8 cellular contexts compared by ENCODE assay signal in the genomic region with DNA sequence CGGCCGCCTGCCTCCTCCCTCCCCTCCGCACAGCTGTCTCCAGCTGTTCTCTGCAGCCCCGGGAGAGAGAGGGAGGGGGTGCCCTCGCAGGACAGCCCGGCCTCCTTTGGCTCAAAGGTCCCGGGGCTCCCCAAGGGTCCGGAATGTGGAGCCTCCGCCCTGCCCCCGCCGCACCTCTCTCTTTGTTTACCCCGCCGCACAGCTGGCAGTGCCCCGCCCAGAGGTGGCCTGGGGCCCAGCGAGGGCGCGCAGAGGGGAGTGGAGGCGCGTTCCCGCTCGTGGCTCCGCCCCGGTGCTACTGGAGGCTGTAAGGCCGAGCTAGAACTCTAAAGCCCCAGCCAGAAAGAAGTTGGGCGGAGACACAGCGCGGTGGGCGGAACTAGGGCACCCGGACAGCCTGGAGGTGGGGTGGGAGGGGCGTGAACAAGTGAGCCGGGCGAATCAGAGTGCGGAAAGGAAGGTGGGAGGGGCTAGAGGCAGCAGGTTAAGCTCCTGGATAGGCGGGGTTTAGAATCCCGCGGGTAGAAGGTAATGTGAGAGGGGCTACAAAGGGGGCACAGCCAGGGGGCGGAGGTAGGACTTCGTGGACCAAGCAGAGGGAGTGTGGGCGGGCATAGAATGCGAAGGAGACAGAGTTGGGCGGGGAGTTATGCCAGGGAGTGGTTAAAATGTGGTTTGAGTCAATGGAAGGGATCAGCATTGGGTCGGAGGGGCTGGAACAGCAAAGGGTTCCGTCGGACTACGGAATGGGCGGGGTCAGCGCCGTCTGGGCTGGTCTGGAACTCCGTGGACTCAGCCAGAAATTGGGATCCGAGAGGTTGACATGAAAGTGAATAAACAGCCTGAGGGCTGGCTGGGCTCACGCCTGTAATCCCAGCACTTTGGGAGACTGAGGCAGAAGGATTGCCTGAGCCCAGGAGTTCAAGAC. TPM values are rescaled to one million over a fixed set of nuclear protein-coding genes. Genes with fewer than 3 reads are reported as not detected.
A peak's percentile ranks its signal among the peaks of the same experiment; 100 is the strongest.
DNase-seq lines count a peak whose midpoint lies in the region; ATAC-seq and TF ChIP-seq lines count a peak whose summit lies in the region.

No MANE protein-coding gene starts in this region.

- TF ChIP-seq CTCF in GM10248 (IDR thresholded peaks at IDR 0.05; ENCODE audit: control extremely low read depth, extremely low read depth, low read depth, missing control alignments), result no peak
- TF ChIP-seq CTCF in adrenal gland (IDR thresholded peaks at IDR 0.05), result no peak
- TF ChIP-seq CTCF in heart right ventricle (IDR thresholded peaks at IDR 0.05), result peak in 1 of 9 donors; percentile 14
- no peak for TF ChIP-seq CTCF in type B pancreatic cell (conservative IDR thresholded peaks at IDR 0.05)

- DNase-seq in GM10248 (ENCODE audit: extremely low spot score) (peak; percentile 94), NCI-H1417 treated with DMSO at 0.1 percent for 48 hours (lab: John Stamatoyannopoulos, UW) (peak; percentile 60), T follicular helper cell (ENCODE audit: low read depth) (peak; percentile 95), adrenal gland (peak; percentile 95 to 99 (median 98)), heart right ventricle (peak; percentile 98), posterior vena cava (ENCODE audit: low spot score) (peak; percentile 99), type B pancreatic cell (ENCODE audit: extremely low spot score, unreplicated experiment) (peak; percentile 96)

- peak overlapping the region; percentile 93 for H3K4me3 Mint-ChIP-seq in type B pancreatic cell

- H3K9me3 Mint-ChIP-seq in type B pancreatic cell, result peaks cover 4% of the 10 kb centered on the region

- peaks cover 34% of the 10 kb centered on the region for H3K4me1 Mint-ChIP-seq in type B pancreatic cell (ENCODE audit: unreplicated experiment)

- H3K27ac ChIP-seq in adrenal gland (peak overlapping the region in 4 of 5 donors; percentile 2 to 86 (median 52)), heart right ventricle (peak overlapping the region; percentile 49 to 96 (median 90))

- peak in 1 of 2 donors; percentile 81 for TF ChIP-seq POLR2A in adrenal gland (IDR thresholded peaks at IDR 0.05)

- peaks cover 65% of the 10 kb centered on the region for H3K27me3 Mint-ChIP-seq in type B pancreatic cell

- WGBS in adrenal gland, 4 donors, result 2 to 5% (median 3%) methylated on average over 26 to 51 of the region's 51 CpGs
- WGBS in heart right ventricle, 2 donors, result 4% methylated on average over 51 of the region's 51 CpGs

- intact Hi-C loops in adrenal gland (cut with DNase I), result loop anchor here in 1 of 2 donors (5.0 kb wide), 1 partner anchor 62 kb away; no protein-coding TSS in a partner anchor
- intact Hi-C loops in heart right ventricle (cut with DNase I), result loop anchor here in 5 of 10 donors (2.0 to 5.0 kb wide), 6 partner anchors 27 to 317 kb away; a partner anchor contains a TSS
- intact Hi-C loops in posterior vena cava (cut with DNase I), result no loop called here

- H3K36me3 Mint-ChIP-seq in type B pancreatic cell, result no peaks in the 10 kb centered on the region

- ATAC-seq in HG02642 (IDR thresholded peaks at IDR 0.05; ENCODE audit: poor library complexity, unreplicated experiment) (peak; percentile 68), heart right ventricle (peak; percentile 72 to 85 (median 81))

- H3K36me3 ChIP-seq in adrenal gland (replicated peaks in 1 of 2) (no peaks in the 10 kb centered on the region), heart right ventricle (no peaks in the 10 kb centered on the region)

- H3K9me3 ChIP-seq in adrenal gland (replicated peaks in 1 of 3) (no peaks in the 10 kb centered on the region), heart right ventricle (no peaks in the 10 kb centered on the region)

- peak overlapping the region in 2 of 4 donors; percentile 30 to 50 for H3K4me3 ChIP-seq in adrenal gland
- peak overlapping the region in 9 of 10 donors; percentile 40 to 81 (median 72) for H3K4me3 ChIP-seq in heart right ventricle

- H3K27me3 ChIP-seq in adrenal gland, result peaks cover 10% of the 10 kb centered on the region
- H3K27me3 ChIP-seq in heart right ventricle, result peaks cover 0 to 63% (median 0%) of the 10 kb centered on the region in 7 donors

- H3K4me1 ChIP-seq in adrenal gland (replicated peaks in 1 of 2) (peaks cover 37 to 53% of the 10 kb centered on the region in 2 donors), heart right ventricle (peaks cover 26 to 87% (median 71%) of the 10 kb centered on the region in 9 donors)

- peak overlapping the region; percentile 97 for H3K27ac Mint-ChIP-seq in type B pancreatic cell

- CTCF ChIA-PET in GM10248 (lab: Yijun Ruan, JAX), result interaction anchor here (0.8 to 4.3 kb wide), 19 partner anchors 9 to 464 kb away, joined by 3 to 42 read pairs (median 5); a partner anchor contains a TSS

- POLR2A ChIA-PET in GM10248 (lab: Yijun Ruan, JAX), result interaction anchor here (0.5 to 0.8 kb wide), 3 partner anchors 9 to 99 kb away, joined by 3 to 5 read pairs (median 4); no protein-coding TSS in a partner anchor

RNA-seq across cellular contexts. Expression of a gene that starts 2.8 kb away (rescaled TPM):
- total RNA-seq in adrenal gland (100 to 1,000 TPM in 6 of 8 donors, 10 to 100 TPM in 2; 46.7 to 205 (median 121) TPM), heart right ventricle (100 to 1,000 TPM; 139 to 263 (median 244) TPM), posterior vena cava (100 to 1,000 TPM; 200 to 265 TPM), type B pancreatic cell (ENCODE audit: low replicate concordance) (31.8 and 145 TPM in 2 replicates)
- polyA plus RNA-seq in adrenal gland (100 to 1,000 TPM in 2 of 3 donors, 10 to 100 TPM in 1; 15.3 to 272 (median 142) TPM), heart right ventricle (100 to 1,000 TPM; 114 to 191 TPM)

RNA-seq across cellular contexts. Expression of a gene that starts 27.3 kb away (rescaled TPM):
- total RNA-seq in adrenal gland, result 10 to 100 TPM; 37.4 to 96.3 (median 51.6) TPM
- polyA plus RNA-seq in adrenal gland, result 100 to 1,000 TPM in 2 of 3 donors, 10 to 100 TPM in 1; 17.8 to 157 (median 118) TPM
- 10 to 100 TPM; 12.0 to 31.5 (median 15.9) TPM for total RNA-seq in heart right ventricle
- polyA plus RNA-seq in heart right ventricle, result 10 to 100 TPM; 42.8 to 43.1 TPM
- total RNA-seq in posterior vena cava, result 10 to 100 TPM; 43.8 to 45.3 TPM
- 54.6 and 55.4 TPM in 2 replicates for total RNA-seq in type B pancreatic cell (ENCODE audit: low replicate concordance)
